1 cellular context compared by ENCODE assay signal in the genomic region with DNA sequence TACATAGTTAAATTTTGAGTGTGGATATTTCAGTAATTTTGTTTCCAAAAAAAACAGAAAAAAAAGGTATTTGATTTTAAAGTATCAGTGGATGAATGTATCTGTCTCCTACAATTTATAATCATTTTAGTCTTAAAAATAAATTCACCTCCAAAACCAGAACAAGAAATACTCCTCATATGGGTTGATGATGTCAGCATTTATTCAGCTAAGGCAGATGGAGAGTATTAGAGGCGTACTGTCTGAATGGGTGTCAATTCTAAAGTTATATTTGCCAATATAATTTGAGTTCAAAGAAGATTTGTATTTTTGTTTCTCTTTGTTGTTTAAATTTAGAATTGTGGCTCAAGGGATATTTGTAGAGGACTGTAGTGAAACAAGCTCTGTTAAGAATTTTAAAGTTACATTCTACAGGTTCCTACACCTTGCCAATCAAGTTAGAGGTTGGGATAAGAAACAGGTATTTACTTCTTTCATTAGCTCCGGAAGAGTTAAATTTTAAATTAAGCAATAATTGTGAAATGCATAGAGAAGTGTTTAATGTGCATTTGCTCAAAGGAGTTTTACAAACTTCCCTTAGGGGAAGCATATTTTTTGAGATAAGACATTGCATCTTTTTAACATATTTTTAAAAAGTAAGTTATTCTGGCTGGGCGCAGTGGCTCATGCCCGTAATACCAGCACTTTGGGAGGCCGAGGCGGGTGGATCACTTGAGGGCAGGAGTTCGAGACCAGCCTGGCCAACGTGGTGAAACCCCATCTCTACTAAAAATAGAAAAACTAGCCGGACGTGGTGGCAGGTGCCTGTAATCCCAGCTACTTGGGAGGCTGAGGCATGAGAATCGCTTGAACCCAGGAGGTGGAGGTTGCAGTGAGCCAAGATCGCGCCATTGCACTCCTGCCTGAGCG.
TF ChIP-seq lines count a peak whose summit lies in the region.

No MANE protein-coding gene starts in this region.

TF ChIP-seq in K562, 482 proteins besides CTCF, POLR2A, EP300 and RAD21 (continued from another document):
- TF ChIP-seq ZNF316 (IDR thresholded peaks at IDR 0.05), result peak; percentile 29; the same call in 1 of the 2 replicates
- 0 out of 2 replicates have a peak, but pooled peaks have one; percentile 13 for TF ChIP-seq MAFK (IDR thresholded peaks at IDR 0.05; ENCODE audit: low read length)
TF ChIP-seq in K562: peak in this region for 3.
